ENCODE assay signal across 22 cellular contexts in the genomic region with DNA sequence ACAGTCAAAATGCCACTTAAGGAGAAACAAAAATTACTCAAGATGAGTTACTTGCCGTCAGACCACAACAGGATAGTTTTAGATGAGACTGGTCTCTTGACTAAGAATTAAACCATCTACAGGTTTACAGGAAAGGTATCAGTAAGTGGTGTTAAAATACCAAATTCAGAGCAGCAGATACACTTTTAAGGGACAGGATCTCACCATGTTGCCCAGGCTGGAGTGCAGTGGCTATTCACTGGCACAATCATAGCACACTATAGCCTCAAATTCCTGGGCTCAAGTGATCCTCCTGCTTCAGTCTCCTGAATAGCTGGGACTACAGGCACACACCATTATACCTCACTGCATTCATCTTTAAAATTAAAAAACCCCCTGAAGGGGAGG. TPM values are rescaled to one million over a fixed set of nuclear protein-coding genes. Genes with fewer than 3 reads are reported as not detected.
DNase-seq lines count a peak whose midpoint lies in the region; ATAC-seq and TF ChIP-seq lines count a peak whose summit lies in the region.
"Had no signal": no experiment of that assay in that cellular context is flagged by ENCODE, and none has a peak within 500 bp of the region (broad histone marks: within the 10 kb centered on the region; RNA-seq: fewer than 3 reads in every experiment).

No MANE protein-coding gene starts in this region.

- H3K27ac Mint-ChIP-seq in natural killer cell (peak overlapping the region; percentile 37 to 51), T-helper 17 cell (peak overlapping the region; percentile 24)
- peak overlapping the region in 1 of 2 donors; percentile 39 for H3K27ac Mint-ChIP-seq in natural killer cell treated with Interleukin-12 subunit alpha and Interleukin-12 subunit beta and Interleukin-15 and Interleukin-18, amount 100 ng/mL, for 72 hours
- peak overlapping the region; percentile 9 for H3K27ac Mint-ChIP-seq in stimulated activated naive B cell treated with anti-CD40 and anti-IgM and Interleukin-4, amounts not matched to agents 10 μg/mL and 1 μg/mL and 100 μg/mL, for 72 hours
- H3K27ac Mint-ChIP-seq: CD8-positive, alpha-beta T cell had no signal

- H3K4me1 Mint-ChIP-seq in natural killer cell (peaks cover 27 to 39% of the 10 kb centered on the region in 2 donors), T-helper 17 cell (peaks cover 6% of the 10 kb centered on the region)
- H3K4me1 Mint-ChIP-seq in natural killer cell treated with Interleukin-12 subunit alpha and Interleukin-12 subunit beta and Interleukin-15 and Interleukin-18, amount 100 ng/mL, for 72 hours (ENCODE audit: low read depth in 2 of 2), result peaks cover 22 to 42% of the 10 kb centered on the region in 2 donors
- H3K4me1 Mint-ChIP-seq in stimulated activated naive B cell treated with anti-CD40 and anti-IgM and Interleukin-4, amounts not matched to agents 10 μg/mL and 1 μg/mL and 100 μg/mL, for 72 hours, result peaks cover 18 to 57% of the 10 kb centered on the region in 2 donors

- H3K4me3 Mint-ChIP-seq in natural killer cell, result no peak overlapping the region
- H3K4me3 Mint-ChIP-seq in natural killer cell treated with Interleukin-12 subunit alpha and Interleukin-12 subunit beta and Interleukin-15 and Interleukin-18, amount 100 ng/mL, for 72 hours, result no peak overlapping the region
- H3K4me3 Mint-ChIP-seq in T-helper 17 cell, result no peak overlapping the region
- H3K4me3 Mint-ChIP-seq in stimulated activated naive B cell treated with anti-CD40 and anti-IgM and Interleukin-4, amounts not matched to agents 10 μg/mL and 1 μg/mL and 100 μg/mL, for 72 hours, result no peak overlapping the region
- H3K4me3 Mint-ChIP-seq: CD8-positive, alpha-beta T cell had no signal

- intact Hi-C loops in natural killer cell (cut with micrococcal nuclease) (no loop called here), posterior vena cava (cut with DNase I) (no loop called here)

- H3K9me3 ChIP-seq in T-helper 17 cell (ENCODE audit: control insufficient read depth, low read length, poor library complexity, severe bottlenecking), result no peaks in the 10 kb centered on the region
- H3K9me3 ChIP-seq: gastrocnemius medialis, SK-N-SH had no signal

- TF ChIP-seq CTCF in natural killer cell (IDR thresholded peaks at IDR 0.05), result no peak

- ATAC-seq in natural killer cell (no peak), T-helper 17 cell (no peak)
- no peak for ATAC-seq in natural killer cell treated with Interleukin-12 subunit alpha and Interleukin-12 subunit beta and Interleukin-15 and Interleukin-18, amount 100 ng/mL, for 72 hours
- ATAC-seq in stimulated activated naive B cell treated with anti-CD40 and anti-IgM and Interleukin-4, amounts not matched to agents 10 μg/mL and 1 μg/mL and 100 μg/mL, for 72 hours (replicated peaks), result no peak
- ATAC-seq: CD8-positive, alpha-beta T cell; esophagus mucosa; gastrocnemius medialis; right cardiac atrium had no signal

- DNase-seq in natural killer cell, result no peak
- no peak for DNase-seq in natural killer cell treated with Interleukin-12 subunit alpha and Interleukin-12 subunit beta and Interleukin-15 and Interleukin-18, amount 100 ng/mL, for 72 hours (ENCODE audit: low spot score)
- no peak for DNase-seq in T-helper 17 cell
- DNase-seq in stimulated activated naive B cell treated with anti-CD40 and anti-IgM and Interleukin-4, amounts not matched to agents 10 μg/mL and 1 μg/mL and 100 μg/mL, for 72 hours, result no peak
- no peak for DNase-seq in caudate nucleus (lab: John Stamatoyannopoulos, UW)
- no peak for DNase-seq in posterior vena cava (ENCODE audit: low spot score)
- DNase-seq: activated gamma-delta T cell; CD8-positive, alpha-beta T cell; effector CD8-positive, alpha-beta T cell; gastrocnemius medialis; GOT3; NCI-H2171; NCI-H526; right cardiac atrium; RPMI8226; SK-N-SH; stimulated activated CD4-positive, alpha-beta T cell treated with anti-CD3 and anti-CD28 coated beads, Interleukin-15, amount 100 ng/mL, for 24 hours; substantia nigra had no signal

- H3K9me3 Mint-ChIP-seq in natural killer cell, result no peaks in the 10 kb centered on the region
- H3K9me3 Mint-ChIP-seq in natural killer cell treated with Interleukin-12 subunit alpha and Interleukin-12 subunit beta and Interleukin-15 and Interleukin-18, amount 100 ng/mL, for 72 hours, result no peaks in the 10 kb centered on the region
- no peaks in the 10 kb centered on the region for H3K9me3 Mint-ChIP-seq in stimulated activated naive B cell treated with anti-CD40 and anti-IgM and Interleukin-4, amounts not matched to agents 10 μg/mL and 1 μg/mL and 100 μg/mL, for 72 hours
- H3K9me3 Mint-ChIP-seq: CD8-positive, alpha-beta T cell had no signal

- no peaks in the 10 kb centered on the region for H3K27me3 Mint-ChIP-seq in natural killer cell (ENCODE audit: low read depth in 2 of 2)
- H3K27me3 Mint-ChIP-seq in natural killer cell treated with Interleukin-12 subunit alpha and Interleukin-12 subunit beta and Interleukin-15 and Interleukin-18, amount 100 ng/mL, for 72 hours, result no peaks in the 10 kb centered on the region
- H3K27me3 Mint-ChIP-seq in T-helper 17 cell, result no peaks in the 10 kb centered on the region
- H3K27me3 Mint-ChIP-seq in stimulated activated naive B cell treated with anti-CD40 and anti-IgM and Interleukin-4, amounts not matched to agents 10 μg/mL and 1 μg/mL and 100 μg/mL, for 72 hours, result no peaks in the 10 kb centered on the region

- no peak overlapping the region for H3K27ac ChIP-seq in caudate nucleus (ENCODE audit: low read depth, low read length)

- peaks cover 20% of the 10 kb centered on the region for H3K36me3 Mint-ChIP-seq in natural killer cell
- peaks cover 45% of the 10 kb centered on the region for H3K36me3 Mint-ChIP-seq in natural killer cell treated with Interleukin-12 subunit alpha and Interleukin-12 subunit beta and Interleukin-15 and Interleukin-18, amount 100 ng/mL, for 72 hours
- peaks cover 8% of the 10 kb centered on the region for H3K36me3 Mint-ChIP-seq in T-helper 17 cell (ENCODE audit: low read depth)
- peaks cover 51 to 70% of the 10 kb centered on the region in 2 donors for H3K36me3 Mint-ChIP-seq in stimulated activated naive B cell treated with anti-CD40 and anti-IgM and Interleukin-4, amounts not matched to agents 10 μg/mL and 1 μg/mL and 100 μg/mL, for 72 hours

RNA-seq across cellular contexts. Expression of a gene that starts 4.7 kb away (rescaled TPM):
- total RNA-seq in natural killer cell, result not detected
- total RNA-seq in natural killer cell treated with Interleukin-12 subunit alpha and Interleukin-12 subunit beta and Interleukin-15 and Interleukin-18, amount 100 ng/mL, for 72 hours, result not detected
- not detected for total RNA-seq in T-helper 17 cell
- total RNA-seq in posterior vena cava, result not detected
- total RNA-seq: CD8-positive, alpha-beta T cell; esophagus mucosa; gastrocnemius medialis; kidney epithelial cell; myocyte; osteocyte; right cardiac atrium had no signal

RNA-seq across cellular contexts. Expression of a gene that starts 8.4 kb away (rescaled TPM):
- total RNA-seq in natural killer cell (100 to 1,000 TPM; 506 to 571 (median 534) TPM), T-helper 17 cell (100 to 1,000 TPM; 496 to 507 TPM), posterior vena cava (100 to 1,000 TPM; 165 to 180 TPM)
- total RNA-seq in natural killer cell treated with Interleukin-12 subunit alpha and Interleukin-12 subunit beta and Interleukin-15 and Interleukin-18, amount 100 ng/mL, for 72 hours, result 100 to 1,000 TPM; 469 to 713 TPM

RNA-seq across cellular contexts. Expression of a gene that starts 13.0 kb away (rescaled TPM):
- total RNA-seq in natural killer cell (1 to 10 TPM; 1.0 to 2.5 (median 2.1) TPM), T-helper 17 cell (1 to 10 TPM; 1.4 to 2.0 TPM), posterior vena cava (1 to 10 TPM in 1 of 2 donors, under 1 TPM in 1; 0.43 to 1.2 TPM)
- total RNA-seq in natural killer cell treated with Interleukin-12 subunit alpha and Interleukin-12 subunit beta and Interleukin-15 and Interleukin-18, amount 100 ng/mL, for 72 hours, result 1 to 10 TPM; 1.4 to 2.3 TPM
- total RNA-seq: esophagus mucosa had no signal

RNA-seq across cellular contexts. Expression of a gene that starts 14.0 kb away (rescaled TPM):
- total RNA-seq in natural killer cell (10 to 100 TPM in 2 of 3 donors, 1 to 10 TPM in 1; 8.1 to 10.9 (median 10.7) TPM), T-helper 17 cell (1 to 10 TPM; 5.5 to 6.4 TPM), posterior vena cava (10 to 100 TPM; 12.0 to 13.2 TPM)
- 10 to 100 TPM; 16.8 to 17.0 TPM for total RNA-seq in natural killer cell treated with Interleukin-12 subunit alpha and Interleukin-12 subunit beta and Interleukin-15 and Interleukin-18, amount 100 ng/mL, for 72 hours

RNA-seq across cellular contexts. Expression of a gene that starts 35.5 kb away (rescaled TPM):
- total RNA-seq in natural killer cell (10 to 100 TPM; 33.5 to 39.0 (median 37.6) TPM), T-helper 17 cell (10 to 100 TPM; 16.5 to 17.6 TPM), posterior vena cava (1 to 10 TPM; 2.9 to 4.1 TPM)
- 10 to 100 TPM; 34.9 to 37.4 TPM for total RNA-seq in natural killer cell treated with Interleukin-12 subunit alpha and Interleukin-12 subunit beta and Interleukin-15 and Interleukin-18, amount 100 ng/mL, for 72 hours
